Comparison of ENCODE assay signal across 1 cellular context in the genomic region with DNA sequence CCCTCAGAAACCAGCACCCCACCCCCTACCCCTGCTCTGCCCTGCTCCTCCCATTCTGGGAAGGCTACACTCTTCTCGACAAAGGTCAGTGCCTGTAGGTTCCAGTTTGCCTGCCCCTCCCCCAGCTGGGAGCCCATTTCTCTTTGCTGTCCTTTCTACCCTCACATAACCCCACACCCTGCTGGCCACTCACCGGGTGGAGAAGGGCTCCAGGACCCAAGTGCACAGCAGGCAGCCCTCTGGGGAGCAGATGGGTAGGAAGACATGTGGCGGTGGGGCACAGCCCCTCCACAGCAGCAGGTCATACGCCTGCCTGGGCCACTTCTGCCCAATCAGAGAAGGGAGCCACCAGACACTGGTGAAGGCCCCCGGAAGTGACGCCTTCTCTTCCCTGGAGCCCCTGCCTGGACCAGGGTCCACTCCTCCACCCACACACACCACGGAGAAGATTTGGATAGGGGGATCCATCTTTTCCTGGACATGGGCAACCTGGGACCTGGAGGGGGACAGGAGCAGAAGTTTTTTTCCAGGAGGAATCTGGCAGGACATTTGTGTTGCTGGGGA.
TF ChIP-seq lines count a peak whose summit lies in the region.

A gene (minus strand): TSS at position 326 of the 564 bp plus-strand sequence. CDS start 1,948 bp downstream, outside the sequence.

TF ChIP-seq in K562, 482 proteins besides CTCF, POLR2A, EP300 and RAD21 (continued from another document and continues in another):
- TF ChIP-seq NUFIP1 (IDR thresholded peaks at IDR 0.05; ENCODE audit: partially characterized antibody) (no peak), CBX8 (IDR thresholded peaks at IDR 0.05; ENCODE audit: borderline replicate concordance, extremely low read depth, low read depth, low read length, poor library complexity, severe bottlenecking) (no peak), ZNF76 (CRISPR knock-in tag; IDR thresholded peaks at IDR 0.05; ENCODE audit: borderline replicate concordance) (no peak), SIN3A (IDR thresholded peaks at IDR 0.05; ENCODE audit: borderline replicate concordance in 2 of 2, control insufficient read depth in 1 of 2, low read depth in 2 of 2, low read length in 2 of 2) (no peak), TCFL5 (CRISPR knock-in tag; conservative IDR thresholded peaks at IDR 0.05) (no peak), TAF7 (tag; IDR thresholded peaks at IDR 0.05) (0 out of 2 replicates have a peak, but pooled peaks have one; percentile 21), ZNF57 (CRISPR knock-in tag; IDR thresholded peaks at IDR 0.05) (no peak), NR4A1 (CRISPR knock-in tag; IDR thresholded peaks at IDR 0.05) (no peak), NR4A1 (tag; IDR thresholded peaks at IDR 0.05) (no peak), ZNF354B (CRISPR knock-in tag; IDR thresholded peaks at IDR 0.05) (no peak), ZNF263 (CRISPR knock-in tag; IDR thresholded peaks at IDR 0.05; ENCODE audit: borderline replicate concordance) (peak; percentile 45; the same call in 1 of the 2 replicates), ZC3H8 (IDR thresholded peaks at IDR 0.05) (no peak), ARID2 (IDR thresholded peaks at IDR 0.05) (no peak), MYC (IDR thresholded peaks at IDR 0.05; ENCODE audit: low read depth, low read length) (peak; percentile 51; the same call in 1 of the 2 replicates), MYC (CRISPR knock-in tag; IDR thresholded peaks at IDR 0.05; ENCODE audit: borderline replicate concordance, low read depth) (no peak), LEF1 (IDR thresholded peaks at IDR 0.05) (peak; percentile 78), ZNF134 (CRISPR knock-in tag; conservative IDR thresholded peaks at IDR 0.05) (no peak), STAG1 (CRISPR knock-in tag; IDR thresholded peaks at IDR 0.05; ENCODE audit: borderline replicate concordance) (no peak), ADNP (tag; IDR thresholded peaks at IDR 0.05) (no peak), DACH1 (IDR thresholded peaks at IDR 0.05; ENCODE audit: partially characterized antibody) (no peak), GATA2 (CRISPR knock-in tag; IDR thresholded peaks at IDR 0.05) (no peak), TFAM (CRISPR knock-in tag; conservative IDR thresholded peaks at IDR 0.05) (no peak), ZNF717 (CRISPR knock-in tag; IDR thresholded peaks at IDR 0.05) (no peak), CSDE1 (IDR thresholded peaks at IDR 0.05) (no peak), SREBF1 (IDR thresholded peaks at IDR 0.05; ENCODE audit: borderline replicate concordance, low read depth, low read length) (no peak), SMARCA4 (IDR thresholded peaks at IDR 0.05) (no peak), FOSL1 (tag; conservative IDR thresholded peaks at IDR 0.05) (no peak), NFE2 (IDR thresholded peaks at IDR 0.05; ENCODE audit: low read depth) (no peak), NFIX (CRISPR knock-in tag; IDR thresholded peaks at IDR 0.05; ENCODE audit: low read depth) (no peak), CBFA2T3 (IDR thresholded peaks at IDR 0.05) (no peak; the same call in 1 of the 2 replicates), HDAC3 (IDR thresholded peaks at IDR 0.05; ENCODE audit: borderline replicate concordance, partially characterized antibody) (no peak), MCM7 (IDR thresholded peaks at IDR 0.05) (no peak), ZBED1 (IDR thresholded peaks at IDR 0.05) (no peak)
- TF ChIP-seq, protein P1, sequence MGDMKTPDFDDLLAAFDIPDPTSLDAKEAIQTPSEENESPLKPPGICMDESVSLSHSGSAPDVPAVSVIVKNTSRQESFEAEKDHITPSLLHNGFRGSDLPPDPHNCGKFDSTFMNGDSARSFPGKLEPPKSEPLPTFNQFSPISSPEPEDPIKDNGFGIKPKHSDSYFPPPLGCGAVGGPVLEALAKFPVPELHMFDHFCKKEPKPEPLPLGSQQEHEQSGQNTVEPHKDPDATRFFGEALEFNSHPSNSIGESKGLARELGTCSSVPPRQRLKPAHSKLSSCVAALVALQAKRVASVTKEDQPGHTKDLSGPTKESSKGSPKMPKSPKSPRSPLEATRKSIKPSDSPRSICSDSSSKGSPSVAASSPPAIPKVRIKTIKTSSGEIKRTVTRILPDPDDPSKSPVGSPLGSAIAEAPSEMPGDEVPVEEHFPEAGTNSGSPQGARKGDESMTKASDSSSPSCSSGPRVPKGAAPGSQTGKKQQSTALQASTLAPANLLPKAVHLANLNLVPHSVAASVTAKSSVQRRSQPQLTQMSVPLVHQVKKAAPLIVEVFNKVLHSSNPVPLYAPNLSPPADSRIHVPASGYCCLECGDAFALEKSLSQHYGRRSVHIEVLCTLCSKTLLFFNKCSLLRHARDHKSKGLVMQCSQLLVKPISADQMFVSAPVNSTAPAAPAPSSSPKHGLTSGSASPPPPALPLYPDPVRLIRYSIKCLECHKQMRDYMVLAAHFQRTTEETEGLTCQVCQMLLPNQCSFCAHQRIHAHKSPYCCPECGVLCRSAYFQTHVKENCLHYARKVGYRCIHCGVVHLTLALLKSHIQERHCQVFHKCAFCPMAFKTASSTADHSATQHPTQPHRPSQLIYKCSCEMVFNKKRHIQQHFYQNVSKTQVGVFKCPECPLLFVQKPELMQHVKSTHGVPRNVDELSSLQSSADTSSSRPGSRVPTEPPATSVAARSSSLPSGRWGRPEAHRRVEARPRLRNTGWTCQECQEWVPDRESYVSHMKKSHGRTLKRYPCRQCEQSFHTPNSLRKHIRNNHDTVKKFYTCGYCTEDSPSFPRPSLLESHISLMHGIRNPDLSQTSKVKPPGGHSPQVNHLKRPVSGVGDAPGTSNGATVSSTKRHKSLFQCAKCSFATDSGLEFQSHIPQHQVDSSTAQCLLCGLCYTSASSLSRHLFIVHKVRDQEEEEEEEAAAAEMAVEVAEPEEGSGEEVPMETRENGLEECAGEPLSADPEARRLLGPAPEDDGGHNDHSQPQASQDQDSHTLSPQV (IDR thresholded peaks at IDR 0.05), result peak; percentile 60
- TF ChIP-seq, protein P2, sequence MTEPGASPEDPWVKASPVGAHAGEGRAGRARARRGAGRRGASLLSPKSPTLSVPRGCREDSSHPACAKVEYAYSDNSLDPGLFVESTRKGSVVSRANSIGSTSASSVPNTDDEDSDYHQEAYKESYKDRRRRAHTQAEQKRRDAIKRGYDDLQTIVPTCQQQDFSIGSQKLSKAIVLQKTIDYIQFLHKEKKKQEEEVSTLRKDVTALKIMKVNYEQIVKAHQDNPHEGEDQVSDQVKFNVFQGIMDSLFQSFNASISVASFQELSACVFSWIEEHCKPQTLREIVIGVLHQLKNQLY (CRISPR knock-in tag; conservative IDR thresholded peaks at IDR 0.05), result no peak
- TF ChIP-seq, protein P3, sequence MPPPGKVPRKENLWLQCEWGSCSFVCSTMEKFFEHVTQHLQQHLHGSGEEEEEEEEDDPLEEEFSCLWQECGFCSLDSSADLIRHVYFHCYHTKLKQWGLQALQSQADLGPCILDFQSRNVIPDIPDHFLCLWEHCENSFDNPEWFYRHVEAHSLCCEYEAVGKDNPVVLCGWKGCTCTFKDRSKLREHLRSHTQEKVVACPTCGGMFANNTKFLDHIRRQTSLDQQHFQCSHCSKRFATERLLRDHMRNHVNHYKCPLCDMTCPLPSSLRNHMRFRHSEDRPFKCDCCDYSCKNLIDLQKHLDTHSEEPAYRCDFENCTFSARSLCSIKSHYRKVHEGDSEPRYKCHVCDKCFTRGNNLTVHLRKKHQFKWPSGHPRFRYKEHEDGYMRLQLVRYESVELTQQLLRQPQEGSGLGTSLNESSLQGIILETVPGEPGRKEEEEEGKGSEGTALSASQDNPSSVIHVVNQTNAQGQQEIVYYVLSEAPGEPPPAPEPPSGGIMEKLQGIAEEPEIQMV (tag; conservative IDR thresholded peaks at IDR 0.05; ENCODE audit: low read depth), result no peak
- TF ChIP-seq, protein P4, sequence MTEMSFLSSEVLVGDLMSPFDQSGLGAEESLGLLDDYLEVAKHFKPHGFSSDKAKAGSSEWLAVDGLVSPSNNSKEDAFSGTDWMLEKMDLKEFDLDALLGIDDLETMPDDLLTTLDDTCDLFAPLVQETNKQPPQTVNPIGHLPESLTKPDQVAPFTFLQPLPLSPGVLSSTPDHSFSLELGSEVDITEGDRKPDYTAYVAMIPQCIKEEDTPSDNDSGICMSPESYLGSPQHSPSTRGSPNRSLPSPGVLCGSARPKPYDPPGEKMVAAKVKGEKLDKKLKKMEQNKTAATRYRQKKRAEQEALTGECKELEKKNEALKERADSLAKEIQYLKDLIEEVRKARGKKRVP (CRISPR knock-in tag; IDR thresholded peaks at IDR 0.05), result no peak
- TF ChIP-seq, protein P5, sequence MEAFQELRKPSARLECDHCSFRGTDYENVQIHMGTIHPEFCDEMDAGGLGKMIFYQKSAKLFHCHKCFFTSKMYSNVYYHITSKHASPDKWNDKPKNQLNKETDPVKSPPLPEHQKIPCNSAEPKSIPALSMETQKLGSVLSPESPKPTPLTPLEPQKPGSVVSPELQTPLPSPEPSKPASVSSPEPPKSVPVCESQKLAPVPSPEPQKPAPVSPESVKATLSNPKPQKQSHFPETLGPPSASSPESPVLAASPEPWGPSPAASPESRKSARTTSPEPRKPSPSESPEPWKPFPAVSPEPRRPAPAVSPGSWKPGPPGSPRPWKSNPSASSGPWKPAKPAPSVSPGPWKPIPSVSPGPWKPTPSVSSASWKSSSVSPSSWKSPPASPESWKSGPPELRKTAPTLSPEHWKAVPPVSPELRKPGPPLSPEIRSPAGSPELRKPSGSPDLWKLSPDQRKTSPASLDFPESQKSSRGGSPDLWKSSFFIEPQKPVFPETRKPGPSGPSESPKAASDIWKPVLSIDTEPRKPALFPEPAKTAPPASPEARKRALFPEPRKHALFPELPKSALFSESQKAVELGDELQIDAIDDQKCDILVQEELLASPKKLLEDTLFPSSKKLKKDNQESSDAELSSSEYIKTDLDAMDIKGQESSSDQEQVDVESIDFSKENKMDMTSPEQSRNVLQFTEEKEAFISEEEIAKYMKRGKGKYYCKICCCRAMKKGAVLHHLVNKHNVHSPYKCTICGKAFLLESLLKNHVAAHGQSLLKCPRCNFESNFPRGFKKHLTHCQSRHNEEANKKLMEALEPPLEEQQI (IDR thresholded peaks at IDR 0.05), result no peak
- TF ChIP-seq, protein P6, sequence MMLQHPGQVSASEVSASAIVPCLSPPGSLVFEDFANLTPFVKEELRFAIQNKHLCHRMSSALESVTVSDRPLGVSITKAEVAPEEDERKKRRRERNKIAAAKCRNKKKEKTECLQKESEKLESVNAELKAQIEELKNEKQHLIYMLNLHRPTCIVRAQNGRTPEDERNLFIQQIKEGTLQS (IDR thresholded peaks at IDR 0.05), result no peak
- TF ChIP-seq, protein P6 (CRISPR knock-in tag; conservative IDR thresholded peaks at IDR 0.05), result no peak
- TF ChIP-seq, protein P7, sequence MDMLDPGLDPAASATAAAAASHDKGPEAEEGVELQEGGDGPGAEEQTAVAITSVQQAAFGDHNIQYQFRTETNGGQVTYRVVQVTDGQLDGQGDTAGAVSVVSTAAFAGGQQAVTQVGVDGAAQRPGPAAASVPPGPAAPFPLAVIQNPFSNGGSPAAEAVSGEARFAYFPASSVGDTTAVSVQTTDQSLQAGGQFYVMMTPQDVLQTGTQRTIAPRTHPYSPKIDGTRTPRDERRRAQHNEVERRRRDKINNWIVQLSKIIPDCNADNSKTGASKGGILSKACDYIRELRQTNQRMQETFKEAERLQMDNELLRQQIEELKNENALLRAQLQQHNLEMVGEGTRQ (CRISPR knock-in tag; IDR thresholded peaks at IDR 0.05), result no peak
- TF ChIP-seq, protein P8, sequence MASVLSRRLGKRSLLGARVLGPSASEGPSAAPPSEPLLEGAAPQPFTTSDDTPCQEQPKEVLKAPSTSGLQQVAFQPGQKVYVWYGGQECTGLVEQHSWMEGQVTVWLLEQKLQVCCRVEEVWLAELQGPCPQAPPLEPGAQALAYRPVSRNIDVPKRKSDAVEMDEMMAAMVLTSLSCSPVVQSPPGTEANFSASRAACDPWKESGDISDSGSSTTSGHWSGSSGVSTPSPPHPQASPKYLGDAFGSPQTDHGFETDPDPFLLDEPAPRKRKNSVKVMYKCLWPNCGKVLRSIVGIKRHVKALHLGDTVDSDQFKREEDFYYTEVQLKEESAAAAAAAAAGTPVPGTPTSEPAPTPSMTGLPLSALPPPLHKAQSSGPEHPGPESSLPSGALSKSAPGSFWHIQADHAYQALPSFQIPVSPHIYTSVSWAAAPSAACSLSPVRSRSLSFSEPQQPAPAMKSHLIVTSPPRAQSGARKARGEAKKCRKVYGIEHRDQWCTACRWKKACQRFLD (CRISPR knock-in tag; IDR thresholded peaks at IDR 0.05), result no peak
- TF ChIP-seq, protein P9, sequence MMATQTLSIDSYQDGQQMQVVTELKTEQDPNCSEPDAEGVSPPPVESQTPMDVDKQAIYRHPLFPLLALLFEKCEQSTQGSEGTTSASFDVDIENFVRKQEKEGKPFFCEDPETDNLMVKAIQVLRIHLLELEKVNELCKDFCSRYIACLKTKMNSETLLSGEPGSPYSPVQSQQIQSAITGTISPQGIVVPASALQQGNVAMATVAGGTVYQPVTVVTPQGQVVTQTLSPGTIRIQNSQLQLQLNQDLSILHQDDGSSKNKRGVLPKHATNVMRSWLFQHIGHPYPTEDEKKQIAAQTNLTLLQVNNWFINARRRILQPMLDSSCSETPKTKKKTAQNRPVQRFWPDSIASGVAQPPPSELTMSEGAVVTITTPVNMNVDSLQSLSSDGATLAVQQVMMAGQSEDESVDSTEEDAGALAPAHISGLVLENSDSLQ (IDR thresholded peaks at IDR 0.05), result no peak
- TF ChIP-seq, protein P10, sequence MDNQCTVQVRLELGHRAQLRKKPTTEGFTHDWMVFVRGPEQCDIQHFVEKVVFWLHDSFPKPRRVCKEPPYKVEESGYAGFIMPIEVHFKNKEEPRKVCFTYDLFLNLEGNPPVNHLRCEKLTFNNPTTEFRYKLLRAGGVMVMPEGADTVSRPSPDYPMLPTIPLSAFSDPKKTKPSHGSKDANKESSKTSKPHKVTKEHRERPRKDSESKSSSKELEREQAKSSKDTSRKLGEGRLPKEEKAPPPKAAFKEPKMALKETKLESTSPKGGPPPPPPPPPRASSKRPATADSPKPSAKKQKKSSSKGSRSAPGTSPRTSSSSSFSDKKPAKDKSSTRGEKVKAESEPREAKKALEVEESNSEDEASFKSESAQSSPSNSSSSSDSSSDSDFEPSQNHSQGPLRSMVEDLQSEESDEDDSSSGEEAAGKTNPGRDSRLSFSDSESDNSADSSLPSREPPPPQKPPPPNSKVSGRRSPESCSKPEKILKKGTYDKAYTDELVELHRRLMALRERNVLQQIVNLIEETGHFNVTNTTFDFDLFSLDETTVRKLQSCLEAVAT (IDR thresholded peaks at IDR 0.05), result no peak
- TF ChIP-seq, protein P11, sequence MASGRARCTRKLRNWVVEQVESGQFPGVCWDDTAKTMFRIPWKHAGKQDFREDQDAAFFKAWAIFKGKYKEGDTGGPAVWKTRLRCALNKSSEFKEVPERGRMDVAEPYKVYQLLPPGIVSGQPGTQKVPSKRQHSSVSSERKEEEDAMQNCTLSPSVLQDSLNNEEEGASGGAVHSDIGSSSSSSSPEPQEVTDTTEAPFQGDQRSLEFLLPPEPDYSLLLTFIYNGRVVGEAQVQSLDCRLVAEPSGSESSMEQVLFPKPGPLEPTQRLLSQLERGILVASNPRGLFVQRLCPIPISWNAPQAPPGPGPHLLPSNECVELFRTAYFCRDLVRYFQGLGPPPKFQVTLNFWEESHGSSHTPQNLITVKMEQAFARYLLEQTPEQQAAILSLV (tag; IDR thresholded peaks at IDR 0.05), result no peak
